ENCODE assay signal across 9 cellular contexts in the genomic region with DNA sequence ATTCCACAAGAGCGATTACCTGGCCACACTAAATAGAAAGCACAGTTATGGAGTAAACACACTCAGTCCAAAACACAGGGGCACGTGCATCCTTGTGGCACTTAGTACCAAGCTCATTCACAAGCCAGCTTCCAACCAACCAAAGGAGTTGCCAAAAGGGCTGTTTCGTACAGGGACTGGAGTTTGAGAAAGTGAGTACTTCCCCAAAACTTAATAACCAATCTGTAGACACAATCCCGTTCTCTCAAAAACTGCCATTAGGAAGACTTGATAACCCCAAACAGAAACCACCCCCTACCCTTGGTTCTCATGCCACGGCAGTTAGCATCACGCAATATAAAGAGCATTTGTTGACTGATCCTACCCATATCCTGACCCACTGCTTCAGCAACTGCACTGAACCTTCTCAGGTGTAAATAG.
DNase-seq lines count a peak whose midpoint lies in the region; TF ChIP-seq lines count a peak whose summit lies in the region.
"Had no signal": no experiment of that assay in that cellular context is flagged by ENCODE, and none has a peak within 500 bp of the region (broad histone marks: within the 10 kb centered on the region; RNA-seq: fewer than 3 reads in every experiment).

No MANE protein-coding gene starts in this region.

- POLR2A ChIA-PET in activated CD4-positive, alpha-beta T cell treated with anti-CD3 and anti-CD28 coated beads, Interleukin-2, amount 10 ng/mL, durations not matched to agents 7 days and 5 days (lab: Charles Lee), result interaction anchor here (0.6 to 1.4 kb wide), 3 partner anchors 10 to 79 kb away, joined by 3 to 4 read pairs (median 3); no protein-coding TSS in a partner anchor

- H3K4me3 Mint-ChIP-seq in activated CD4-positive, alpha-beta T cell treated with anti-CD3 and anti-CD28 coated beads, Interleukin-2, amount 10 ng/mL, durations not matched to agents 7 days and 5 days, result peak overlapping the region; percentile 85

- no peaks in the 10 kb centered on the region for H3K36me3 Mint-ChIP-seq in activated CD4-positive, alpha-beta T cell treated with anti-CD3 and anti-CD28 coated beads, Interleukin-2, amount 10 ng/mL, durations not matched to agents 7 days and 5 days (ENCODE audit: low read depth)

- DNase-seq in activated CD4-positive, alpha-beta T cell treated with anti-CD3 and anti-CD28 coated beads, Interleukin-2, amount 10 ng/mL, durations not matched to agents 7 days and 5 days, result no peak
- no peak for DNase-seq in activated CD4-positive, alpha-beta T cell treated with anti-CD3 and anti-CD28 coated beads for 1 hour
- DNase-seq in MV-4-11 (lab: John Stamatoyannopoulos, UW) (peak; percentile 26), colonic mucosa (no peak), lung microvascular endothelial cell (ENCODE audit: low read depth in 2 of 2) (peak; percentile 32 to 36), tibial nerve (ENCODE audit: low spot score in 2 of 2) (peak in 1 of 2 donors; percentile 31)
- DNase-seq in activated CD4-positive, alpha-beta T cell treated with anti-CD3 and anti-CD28 coated beads for 48 hours, result no peak
- DNase-seq in activated effector memory CD4-positive, alpha-beta T cell treated with Interleukin-2 at 50 U/mL for 16 hours, result no peak
- DNase-seq: DND-41 had no signal

- TF ChIP-seq CTCF in colonic mucosa (IDR thresholded peaks at IDR 0.05) (no peak), tibial nerve (IDR thresholded peaks at IDR 0.05) (no peak)

- H3K9ac ChIP-seq in colonic mucosa (ENCODE audit: low read depth in 2 of 2, low read length in 2 of 2), result peak overlapping the region; percentile 19 to 84

- H3K9me3 ChIP-seq in colonic mucosa (no peaks in the 10 kb centered on the region), tibial nerve (no peaks in the 10 kb centered on the region)

- TF ChIP-seq POLR2A in tibial nerve (IDR thresholded peaks at IDR 0.05), result no peak

- H3K4me1 ChIP-seq in colonic mucosa (no peaks in the 10 kb centered on the region), tibial nerve (peaks cover 0 to 66% (median 12%) of the 10 kb centered on the region in 4 donors)

- TF ChIP-seq EP300 in tibial nerve (IDR thresholded peaks at IDR 0.05), result peak in 1 of 2 donors; percentile 14

- H3K27ac ChIP-seq in colonic mucosa (peak overlapping the region; percentile 64), tibial nerve (peak overlapping the region; percentile 32 to 89 (median 84))

- 6 to 11% methylated on average over 6 of the region's 6 CpGs for WGBS in tibial nerve, 2 donors

- no peaks in the 10 kb centered on the region for H3K9me3 Mint-ChIP-seq in activated CD4-positive, alpha-beta T cell treated with anti-CD3 and anti-CD28 coated beads, Interleukin-2, amount 10 ng/mL, durations not matched to agents 7 days and 5 days

- intact Hi-C loops in colonic mucosa (cut with DNase I), result loop anchor here (10.0 kb wide), 1 partner anchor 207 kb away; a partner anchor contains a TSS

- no peaks in the 10 kb centered on the region for H3K27me3 Mint-ChIP-seq in activated CD4-positive, alpha-beta T cell treated with anti-CD3 and anti-CD28 coated beads, Interleukin-2, amount 10 ng/mL, durations not matched to agents 7 days and 5 days

- H3K27me3 ChIP-seq in colonic mucosa (no peaks in the 10 kb centered on the region), tibial nerve (no peaks in the 10 kb centered on the region)

- peak overlapping the region; percentile 72 for H3K27ac Mint-ChIP-seq in activated CD4-positive, alpha-beta T cell treated with anti-CD3 and anti-CD28 coated beads, Interleukin-2, amount 10 ng/mL, durations not matched to agents 7 days and 5 days

- peak overlapping the region; percentile 61 for H3K4me3 ChIP-seq in colonic mucosa
- peak overlapping the region; percentile 67 to 71 (median 68) for H3K4me3 ChIP-seq in tibial nerve

- CTCF ChIA-PET in activated CD4-positive, alpha-beta T cell treated with anti-CD3 and anti-CD28 coated beads, Interleukin-2, amount 10 ng/mL, durations not matched to agents 7 days and 5 days (lab: Charles Lee), result interaction anchor here (2.0 kb wide), 1 partner anchor 20 kb away, joined by 6 read pairs; no protein-coding TSS in a partner anchor

- no peaks in the 10 kb centered on the region for H3K36me3 ChIP-seq in colonic mucosa
- no peaks in the 10 kb centered on the region for H3K36me3 ChIP-seq in tibial nerve

- H3K4me1 Mint-ChIP-seq in activated CD4-positive, alpha-beta T cell treated with anti-CD3 and anti-CD28 coated beads, Interleukin-2, amount 10 ng/mL, durations not matched to agents 7 days and 5 days, result peaks cover 48% of the 10 kb centered on the region

Comparison
In these comparisons a context has a peak if more than half of its experiments do, and no peak if none do; other contexts are left out.
1. DNase-seq: peak in MV-4-11 (single experiment) and lung microvascular endothelial cell (2 of 2); none in activated CD4-positive, alpha-beta T cell treated with anti-CD3 and anti-CD28 coated beads, Interleukin-2, amount 10 ng/mL, durations not matched to agents 7 days and 5 days (single experiment), activated CD4-positive, alpha-beta T cell treated with anti-CD3 and anti-CD28 coated beads for 1 hour (single experiment), colonic mucosa (single experiment), activated CD4-positive, alpha-beta T cell treated with anti-CD3 and anti-CD28 coated beads for 48 hours (single experiment) and activated effector memory CD4-positive, alpha-beta T cell treated with Interleukin-2 at 50 U/mL for 16 hours (single experiment).